8 cellular contexts compared by ENCODE assay signal in the genomic region with DNA sequence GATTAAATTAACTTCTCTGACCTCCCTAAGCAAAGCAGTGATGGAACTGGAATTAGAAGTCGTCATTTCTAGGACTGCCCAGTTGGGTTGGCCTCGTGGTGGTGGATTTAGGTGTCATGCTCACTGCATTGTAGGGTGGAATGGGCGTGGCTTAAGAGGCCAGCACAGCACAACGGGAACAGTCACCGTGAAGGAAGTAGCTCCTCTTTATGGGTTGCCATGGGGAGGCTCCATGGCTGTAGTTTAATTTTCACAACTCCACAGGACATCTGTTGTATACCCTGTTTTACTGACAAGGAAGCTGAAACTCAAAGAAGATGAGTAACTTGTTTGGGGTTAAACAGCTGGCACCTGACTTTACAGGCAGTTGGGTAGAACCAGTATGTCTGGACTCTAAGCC.
A peak's percentile ranks its signal among the peaks of the same experiment; 100 is the strongest.
DNase-seq lines count a peak whose midpoint lies in the region; ATAC-seq and TF ChIP-seq lines count a peak whose summit lies in the region.

No MANE protein-coding gene starts in this region.

- H2AFZ ChIP-seq in smooth muscle cell (ENCODE audit: low read depth): no peak overlapping the region

- no peak overlapping the region for H3K27ac ChIP-seq in smooth muscle cell (ENCODE audit: low read depth)

- WGBS in smooth muscle cell (ENCODE audit: low lambda C conversion rate): 77% methylated on average over 5 of the region's 5 CpGs

- H3K9ac ChIP-seq in smooth muscle cell (ENCODE audit: low read depth): no peak overlapping the region

- H4K20me1 ChIP-seq in smooth muscle cell (ENCODE audit: low read depth): no peaks in the 10 kb centered on the region

- TF ChIP-seq CTCF in LNCaP clone FGC (IDR thresholded peaks at IDR 0.05; ENCODE audit: control insufficient read depth, extremely low read depth, insufficient read depth) (no peak), omental fat pad (IDR thresholded peaks at IDR 0.05) (no peak), smooth muscle cell (IDR thresholded peaks at IDR 0.05; ENCODE audit: borderline replicate concordance, insufficient read depth, poor library complexity, severe bottlenecking) (no peak)

- H3K36me3 ChIP-seq in smooth muscle cell (ENCODE audit: low read depth): no peaks in the 10 kb centered on the region

- ATAC-seq in GM21576 (IDR thresholded peaks at IDR 0.05; ENCODE audit: unreplicated experiment) (peak; percentile 52), omental fat pad (ENCODE audit: low FRiP score) (no peak)

- H3K4me3 ChIP-seq in LNCaP clone FGC (ENCODE audit: low read depth, low read length) (no peak overlapping the region), skeletal muscle cell (ENCODE audit: low read depth, low read length) (no peak overlapping the region), smooth muscle cell (no peak overlapping the region)

- H3K4me2 ChIP-seq in smooth muscle cell: no peak overlapping the region

- H3K9me3 ChIP-seq in smooth muscle cell (replicated peaks; ENCODE audit: low read depth): no peaks in the 10 kb centered on the region

- H3K27me3 ChIP-seq in smooth muscle cell (ENCODE audit: low read depth): peaks cover 14% of the 10 kb centered on the region

- H3F3A ChIP-seq in smooth muscle cell (ENCODE audit: low read depth): no peaks in the 10 kb centered on the region

- DNase-seq in GF-D8 (lab: John Stamatoyannopoulos, UW) (peak; percentile 74), LNCaP clone FGC (ENCODE audit: low read depth) (peak; percentile 83), skeletal muscle cell (ENCODE audit: low read depth) (peak; percentile 29), omental fat pad (ENCODE audit: low spot score) (no peak), smooth muscle cell (lab: John Stamatoyannopoulos, UW; ENCODE audit: unreplicated experiment) (no peak), DMS79 treated with DMSO at 0.1 percent for 48 hours (lab: John Stamatoyannopoulos, UW) (no peak)
- peak; percentile 33 for DNase-seq in activated effector memory CD4-positive, alpha-beta T cell treated with Interleukin-2 at 50 U/mL for 16 hours

- H3K79me2 ChIP-seq in smooth muscle cell (ENCODE audit: low read depth): no peaks in the 10 kb centered on the region

- no peaks in the 10 kb centered on the region for H3K4me1 ChIP-seq in smooth muscle cell (ENCODE audit: low read depth)

Comparison
In these comparisons a context has a peak if more than half of its experiments do, and no peak if none do; other contexts are left out.
1. DNase-seq: peak in GF-D8 (single experiment), LNCaP clone FGC (single experiment), activated effector memory CD4-positive, alpha-beta T cell treated with Interleukin-2 at 50 U/mL for 16 hours (single experiment) and skeletal muscle cell (single experiment); none in omental fat pad (single experiment), smooth muscle cell (single experiment) and DMS79 treated with DMSO at 0.1 percent for 48 hours (single experiment).